In the genomic region with DNA sequence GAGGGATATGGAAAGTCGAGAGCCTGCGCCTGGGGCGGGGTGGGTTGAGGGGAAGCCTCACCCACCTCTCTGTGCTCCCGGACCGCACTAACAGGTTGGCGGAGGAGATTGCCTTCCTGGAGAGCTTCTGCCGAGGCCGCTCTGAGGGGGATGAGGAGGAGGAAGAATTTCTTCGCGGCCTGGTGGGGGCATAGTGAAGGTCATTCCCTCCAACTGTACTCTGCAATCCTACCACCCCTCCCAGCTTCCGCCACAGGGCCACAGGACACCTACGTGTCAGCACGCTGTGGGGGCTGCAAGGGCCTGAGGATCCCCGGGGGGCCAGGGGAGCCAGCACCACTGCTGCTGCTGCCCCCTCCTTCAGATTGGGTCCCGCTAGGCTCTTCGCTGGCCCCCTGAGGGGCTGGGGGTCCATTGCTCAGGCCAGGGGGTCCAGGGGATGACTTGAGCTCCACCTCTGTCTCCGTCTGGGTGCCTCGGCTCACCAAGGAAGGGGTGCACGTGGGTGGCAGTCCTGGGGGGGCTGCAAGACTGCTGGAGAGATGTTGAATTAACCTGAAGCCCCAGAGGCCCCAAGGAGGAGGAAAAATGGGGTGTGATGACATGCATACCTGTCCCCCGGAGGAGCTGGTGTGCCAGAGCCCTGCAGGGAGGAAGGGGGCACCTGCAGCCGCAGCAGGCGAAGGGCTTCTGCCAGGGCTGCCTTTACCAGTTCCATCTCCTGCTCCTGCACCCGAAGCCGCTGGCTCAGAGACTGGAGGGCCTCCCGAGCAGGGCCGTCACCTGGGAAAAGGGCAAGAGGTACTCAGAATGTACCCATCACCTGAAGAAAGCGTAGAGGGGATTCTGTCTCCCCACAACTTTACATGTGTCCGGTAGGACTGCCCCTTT, we compare ENCODE assay signal across 8 cellular contexts. TPM values are rescaled to one million over a fixed set of nuclear protein-coding genes. Genes with fewer than 3 reads are reported as not detected.
DNase-seq lines count a peak whose midpoint lies in the region; ATAC-seq and TF ChIP-seq lines count a peak whose summit lies in the region.

No MANE protein-coding gene starts in this region.

- peak overlapping the region; percentile 90 for H3K27ac ChIP-seq in Panc1 (ENCODE audit: low read length)

- H3K36me3 Mint-ChIP-seq in Calu3 (ENCODE audit: insufficient read depth, unreplicated experiment) (peaks cover 43% of the 10 kb centered on the region), progenitor cell of endocrine pancreas (ENCODE audit: insufficient read depth) (peaks cover 2% of the 10 kb centered on the region)

- in situ Hi-C loops in Panc1 (cut with HindIII; ENCODE audit: low pct_unique_long_range_greater_than_20kb, low sequenced_read_pairs) = no loop called here

- TF ChIP-seq CTCF in Calu3 (IDR thresholded peaks at IDR 0.05; ENCODE audit: unreplicated experiment) (no peak), Panc1 (IDR thresholded peaks at IDR 0.05) (no peak), epithelial cell of proximal tubule (conservative IDR thresholded peaks at IDR 0.05; ENCODE audit: low read depth, low read length) (no peak), progenitor cell of endocrine pancreas (IDR thresholded peaks at IDR 0.05; ENCODE audit: unreplicated experiment) (no peak), GM20000 (IDR thresholded peaks at IDR 0.05; ENCODE audit: extremely low read depth, missing control alignments) (no peak)

- H3K9me3 ChIP-seq in Panc1 (ENCODE audit: control insufficient read depth, insufficient read depth, low read depth, low read length) = no peaks in the 10 kb centered on the region

- H3K4me1 ChIP-seq in Panc1 (ENCODE audit: control insufficient read depth, insufficient read depth, low read length) = peaks cover 21% of the 10 kb centered on the region

- H3K27me3 Mint-ChIP-seq in Calu3 (ENCODE audit: unreplicated experiment) = no peaks in the 10 kb centered on the region
- H3K27me3 Mint-ChIP-seq in progenitor cell of endocrine pancreas = no peaks in the 10 kb centered on the region

- H3K9me3 Mint-ChIP-seq in Calu3 (ENCODE audit: low read depth, unreplicated experiment) = no peaks in the 10 kb centered on the region
- no peaks in the 10 kb centered on the region for H3K9me3 Mint-ChIP-seq in progenitor cell of endocrine pancreas (ENCODE audit: low read depth)

- H3K4me3 Mint-ChIP-seq in Calu3 (ENCODE audit: low read depth, unreplicated experiment) (peak overlapping the region; percentile 83), progenitor cell of endocrine pancreas (ENCODE audit: low read depth) (peak overlapping the region; percentile 93)

- POLR2A ChIA-PET in Panc1 (lab: Charles Lee) = interaction anchor here (0.5 to 1.3 kb wide), 2 partner anchors 54 to 150 kb away, joined by 3 read pairs; partner anchors contain the start of genes C11orf98, CSKMT and POLR2G

- CTCF ChIA-PET in Calu3 (lab: Charles Lee) (interaction anchor here (0.8 to 1.4 kb wide), 6 partner anchors 10 to 143 kb away, joined by 3 to 8 read pairs (median 4); partner anchors contain the start of genes B3GAT3, MTA2, TUT1 and ZBTB3), Panc1 (lab: Charles Lee) (interaction anchor here (1.1 to 1.5 kb wide), 3 partner anchors 9 to 54 kb away, joined by 3 to 8 read pairs (median 5); partner anchors contain the start of genes C11orf98, CSKMT and MTA2)

- intact Hi-C loops in Calu3 (cut with micrococcal nuclease; ENCODE audit: unreplicated experiment) = no loop called here
- intact Hi-C loops in Panc1 (cut with micrococcal nuclease; ENCODE audit: unreplicated experiment) = no loop called here

- H3K4me1 Mint-ChIP-seq in Calu3 (ENCODE audit: low read depth, unreplicated experiment) (peaks cover 24% of the 10 kb centered on the region), progenitor cell of endocrine pancreas (ENCODE audit: low read depth) (peaks cover 8% of the 10 kb centered on the region)

- H3K27ac Mint-ChIP-seq in Calu3 (ENCODE audit: unreplicated experiment) (no peak overlapping the region), progenitor cell of endocrine pancreas (no peak overlapping the region)

- no peaks in the 10 kb centered on the region; the same call in none of the 2 replicates for H3K36me3 ChIP-seq in Panc1 (ENCODE audit: control insufficient read depth, insufficient read depth, low read length)

- DNase-seq in Calu3 (no peak), Panc1 (ENCODE audit: low read depth, low spot score) (no peak), epithelial cell of proximal tubule (ENCODE audit: low read depth) (no peak), progenitor cell of endocrine pancreas (ENCODE audit: low spot score, unreplicated experiment) (no peak), GM20000 (ENCODE audit: low spot score) (no peak), MV-4-11 (lab: John Stamatoyannopoulos, UW) (no peak), DMS153 treated with DMSO at 0.1 percent for 48 hours (lab: John Stamatoyannopoulos, UW; ENCODE audit: unreplicated experiment) (no peak)

- ATAC-seq in Panc1 = no peak
- ATAC-seq in HG03280 (IDR thresholded peaks at IDR 0.05; ENCODE audit: unreplicated experiment) = no peak

- H3K4me3 ChIP-seq in Panc1 (ENCODE audit: low read depth in 2 of 2, low read length in 2 of 2) (peak overlapping the region; percentile 80 to 87), epithelial cell of proximal tubule (ENCODE audit: low read depth, low read length) (peak overlapping the region; percentile 72)

- H3K27me3 ChIP-seq in Panc1 (ENCODE audit: control insufficient read depth, insufficient read depth, low read length) = no peaks in the 10 kb centered on the region

- no TSS peak for BruUV-seq in Calu3 (replicated peaks; lab: Mats Ljungman, UMichigan)
- BruUV-seq in Panc1 (replicated peaks; lab: Mats Ljungman, UMichigan) = no TSS peak

RNA-seq across cellular contexts. Expression of gene EML3, which starts 1.5 kb away (rescaled TPM):
- total RNA-seq in Calu3 (2022) = 43.3 and 51.4 TPM in 2 replicates
- total RNA-seq in Panc1 (2021; ENCODE audit: unreplicated experiment) = 88.8 TPM
- polyA plus RNA-seq in Panc1 (2012; ENCODE audit: insufficient read length) = 77.9 TPM
- total RNA-seq in epithelial cell of proximal tubule = 29.7 and 31.8 TPM in 2 replicates
- 42.7 and 47.0 TPM in 2 replicates for total RNA-seq in progenitor cell of endocrine pancreas

RNA-seq across cellular contexts. Expression of gene ROM1, which starts 2.0 kb away (rescaled TPM):
- 1.6 and 2.6 TPM in 2 replicates for total RNA-seq in Calu3 (2022)
- total RNA-seq in Panc1 (2021; ENCODE audit: unreplicated experiment) = 2.7 TPM
- 5.8 TPM for polyA plus RNA-seq in Panc1 (2012; ENCODE audit: insufficient read length)
- 1.2 and 1.4 TPM in 2 replicates for total RNA-seq in epithelial cell of proximal tubule
- total RNA-seq in progenitor cell of endocrine pancreas = 0.62 and 0.86 TPM in 2 replicates

RNA-seq across cellular contexts. Expression of gene MTA2, which starts 9.4 kb away (rescaled TPM):
- total RNA-seq in Calu3 (2022) (90.4 and 97.2 TPM in 2 replicates), Panc1 (2021; ENCODE audit: unreplicated experiment) (163 TPM), epithelial cell of proximal tubule (109 and 153 TPM in 2 replicates), progenitor cell of endocrine pancreas (134 and 140 TPM in 2 replicates)
- polyA plus RNA-seq in Panc1 (2012; ENCODE audit: insufficient read length) = 129 TPM

RNA-seq across cellular contexts. Expression of gene B3GAT3, which starts 10.7 kb away (rescaled TPM):
- total RNA-seq in Calu3 (2022) (31.5 and 32.7 TPM in 2 replicates), Panc1 (2021; ENCODE audit: unreplicated experiment) (68.2 TPM), epithelial cell of proximal tubule (43.6 and 67.7 TPM in 2 replicates), progenitor cell of endocrine pancreas (43.4 and 48.9 TPM in 2 replicates)
- 82.8 TPM for polyA plus RNA-seq in Panc1 (2012; ENCODE audit: insufficient read length)

RNA-seq across cellular contexts. Expression of gene TUT1, which starts 19.7 kb away (rescaled TPM):
- total RNA-seq in Calu3 (2022) = 21.9 and 26.3 TPM in 2 replicates
- 19.9 TPM for total RNA-seq in Panc1 (2021; ENCODE audit: unreplicated experiment)
- polyA plus RNA-seq in Panc1 (2012; ENCODE audit: insufficient read length) = 21.9 TPM
- 9.4 and 10.1 TPM in 2 replicates for total RNA-seq in epithelial cell of proximal tubule
- 23.1 and 26.0 TPM in 2 replicates for total RNA-seq in progenitor cell of endocrine pancreas
